ENCODE assay signal across 12 cellular contexts in the genomic region with DNA sequence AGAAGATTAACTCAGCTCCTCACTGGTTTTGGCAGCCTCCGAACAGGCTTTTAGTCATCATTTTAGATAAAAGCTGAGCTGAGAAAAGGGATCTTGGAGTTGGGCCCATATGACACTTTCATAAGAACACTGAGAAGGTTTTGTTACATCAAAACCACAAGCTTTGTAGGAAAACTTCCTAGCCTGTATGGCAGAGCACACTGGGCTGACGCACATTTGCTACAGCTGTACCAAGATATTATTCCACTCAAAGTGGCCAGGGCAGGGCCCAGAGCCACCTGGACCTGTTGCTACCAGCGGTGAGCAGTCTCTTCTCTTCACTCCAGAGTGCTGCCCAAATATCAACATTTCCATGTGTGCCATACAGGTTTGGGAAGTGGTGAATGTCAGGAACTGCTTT.
DNase-seq lines count a peak whose midpoint lies in the region; ATAC-seq and TF ChIP-seq lines count a peak whose summit lies in the region.
"Had no signal": no experiment of that assay in that cellular context is flagged by ENCODE, and none has a peak within 500 bp of the region (broad histone marks: within the 10 kb centered on the region; RNA-seq: fewer than 3 reads in every experiment).

No MANE protein-coding gene starts in this region.

- no peak overlapping the region for H3K27ac ChIP-seq in WERI-Rb-1
- H3K27ac ChIP-seq: BLaER1 treated with 17β-estradiol and CSF1 and Interleukin-3, amounts not matched to agents 10 nM and 100 nM had no signal

- CTCF ChIA-PET in activated CD4-positive, alpha-beta T cell treated with anti-CD3 and anti-CD28 coated beads for 36 hours (lab: Charles Lee): interaction anchor here (0.7 to 1.4 kb wide), 4 partner anchors 10 to 205 kb away, joined by 3 to 4 read pairs (median 4); no protein-coding TSS in a partner anchor

- POLR2A ChIA-PET in activated CD4-positive, alpha-beta T cell treated with anti-CD3 and anti-CD28 coated beads for 36 hours (lab: Charles Lee): no interaction called here

- no peak for ATAC-seq in GM18873 (IDR thresholded peaks at IDR 0.05; ENCODE audit: low FRiP score, unreplicated experiment)
- no peak for ATAC-seq in activated CD4-positive, alpha-beta T cell treated with anti-CD3 and anti-CD28 coated beads for 36 hours
- ATAC-seq: stimulated activated memory B cell treated with anti-CD40 and anti-IgM and Interleukin-4, amounts not matched to agents 10 μg/mL and 1 μg/mL and 100 μg/mL, for 72 hours had no signal

- DNase-seq in AG08395 (ENCODE audit: low spot score) (peak; percentile 60), MG63 (peak; percentile 81), epithelial cell of esophagus (ENCODE audit: low read depth) (peak; percentile 74), myocyte (ENCODE audit: low read depth) (peak; percentile 87), WERI-Rb-1 (no peak), DMS 273 treated with DMSO at 0.1 percent for 48 hours (lab: John Stamatoyannopoulos, UW) (no peak)
- no peak for DNase-seq in activated CD4-positive, alpha-beta T cell treated with anti-CD3 and anti-CD28 coated beads for 36 hours
- DNase-seq: activated gamma-delta T cell had no signal

- no peak overlapping the region for H3K4me3 ChIP-seq in MG63
- no peak overlapping the region for H3K4me3 ChIP-seq in epithelial cell of esophagus (ENCODE audit: low read length)
- H3K4me3 ChIP-seq in WERI-Rb-1 (ENCODE audit: low read depth, low read length): no peak overlapping the region
- H3K4me3 ChIP-seq: BLaER1 treated with 17β-estradiol and CSF1 and Interleukin-3, amounts not matched to agents 10 nM and 100 nM; lung had no signal

- no peak overlapping the region for H3K27ac Mint-ChIP-seq in activated CD4-positive, alpha-beta T cell treated with anti-CD3 and anti-CD28 coated beads for 36 hours
- H3K27ac Mint-ChIP-seq: stimulated activated memory B cell treated with anti-CD40 and anti-IgM and Interleukin-4, amounts not matched to agents 10 μg/mL and 1 μg/mL and 100 μg/mL, for 72 hours had no signal

- peaks cover 4% of the 10 kb centered on the region for H3K4me1 Mint-ChIP-seq in activated CD4-positive, alpha-beta T cell treated with anti-CD3 and anti-CD28 coated beads for 36 hours
- H3K4me1 Mint-ChIP-seq: stimulated activated memory B cell treated with anti-CD40 and anti-IgM and Interleukin-4, amounts not matched to agents 10 μg/mL and 1 μg/mL and 100 μg/mL, for 72 hours had no signal

- H3K36me3 ChIP-seq in MG63: no peaks in the 10 kb centered on the region
- no peaks in the 10 kb centered on the region for H3K36me3 ChIP-seq in WERI-Rb-1
- H3K36me3 ChIP-seq: BLaER1 treated with 17β-estradiol and CSF1 and Interleukin-3, amounts not matched to agents 10 nM and 100 nM had no signal

- intact Hi-C loops in activated CD4-positive, alpha-beta T cell treated with anti-CD3 and anti-CD28 coated beads for 36 hours (cut with DNase I, micrococcal nuclease): no loop called here

- H3K9me3 ChIP-seq in MG63: peaks cover 8% of the 10 kb centered on the region; the same call in 1 of the 2 replicates
- H3K9me3 ChIP-seq in WERI-Rb-1 (ENCODE audit: severe bottlenecking): no peaks in the 10 kb centered on the region

- TF ChIP-seq CTCF in epithelial cell of esophagus (IDR thresholded peaks at IDR 0.05; ENCODE audit: insufficient read depth, low read depth, low read length, missing control alignments) (no peak), WERI-Rb-1 (IDR thresholded peaks at IDR 0.05; ENCODE audit: low read depth, low read length) (no peak)

- H3K27me3 ChIP-seq in MG63 (no peaks in the 10 kb centered on the region), WERI-Rb-1 (ENCODE audit: insufficient read depth, low read depth, severe bottlenecking) (no peaks in the 10 kb centered on the region)
- H3K27me3 ChIP-seq: BLaER1 treated with 17β-estradiol and CSF1 and Interleukin-3, amounts not matched to agents 10 nM and 100 nM had no signal

- no peaks in the 10 kb centered on the region for H3K36me3 Mint-ChIP-seq in activated CD4-positive, alpha-beta T cell treated with anti-CD3 and anti-CD28 coated beads for 36 hours (ENCODE audit: low read depth)
- H3K36me3 Mint-ChIP-seq: stimulated activated memory B cell treated with anti-CD40 and anti-IgM and Interleukin-4, amounts not matched to agents 10 μg/mL and 1 μg/mL and 100 μg/mL, for 72 hours had no signal

- peaks cover 6% of the 10 kb centered on the region for H3K27me3 Mint-ChIP-seq in activated CD4-positive, alpha-beta T cell treated with anti-CD3 and anti-CD28 coated beads for 36 hours

- no peak overlapping the region for H3K4me3 Mint-ChIP-seq in activated CD4-positive, alpha-beta T cell treated with anti-CD3 and anti-CD28 coated beads for 36 hours
- H3K4me3 Mint-ChIP-seq: stimulated activated memory B cell treated with anti-CD40 and anti-IgM and Interleukin-4, amounts not matched to agents 10 μg/mL and 1 μg/mL and 100 μg/mL, for 72 hours had no signal

- no peaks in the 10 kb centered on the region for H3K9me3 Mint-ChIP-seq in activated CD4-positive, alpha-beta T cell treated with anti-CD3 and anti-CD28 coated beads for 36 hours (ENCODE audit: low read depth)
- H3K9me3 Mint-ChIP-seq: stimulated activated memory B cell treated with anti-CD40 and anti-IgM and Interleukin-4, amounts not matched to agents 10 μg/mL and 1 μg/mL and 100 μg/mL, for 72 hours had no signal

Comparison
In these comparisons a context has a peak if more than half of its experiments do, and no peak if none do; other contexts are left out.
1. DNase-seq: peak in AG08395 (single experiment), MG63 (single experiment), epithelial cell of esophagus (single experiment) and myocyte (single experiment); none in WERI-Rb-1 (single experiment), DMS 273 treated with DMSO at 0.1 percent for 48 hours (single experiment) and activated CD4-positive, alpha-beta T cell treated with anti-CD3 and anti-CD28 coated beads for 36 hours (single experiment).